8 cellular contexts compared by ENCODE assay signal in the genomic region with DNA sequence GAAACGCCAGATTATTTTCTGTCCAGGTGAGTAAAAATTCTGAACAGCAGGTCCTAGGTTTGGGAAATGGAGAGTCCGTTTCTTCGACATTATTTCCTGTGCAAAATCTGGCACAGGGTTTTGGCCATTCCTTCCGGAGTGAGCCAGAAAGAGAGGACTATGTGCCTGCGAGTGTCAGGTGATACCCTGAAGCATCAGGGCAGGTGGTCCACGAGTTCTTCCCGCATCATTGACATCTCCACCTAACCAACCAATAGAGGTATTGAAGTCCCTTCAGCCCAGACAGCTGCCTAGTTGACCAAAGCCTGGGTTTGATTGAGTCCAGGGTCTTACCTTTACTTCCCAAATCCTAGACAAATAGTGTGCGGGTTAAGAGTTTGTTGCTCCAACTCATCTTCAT. TPM values are rescaled to one million over a fixed set of nuclear protein-coding genes. Genes with fewer than 3 reads are reported as not detected.
DNase-seq lines count a peak whose midpoint lies in the region; ATAC-seq and TF ChIP-seq lines count a peak whose summit lies in the region.

No MANE protein-coding gene starts in this region.

- H3K27ac ChIP-seq in SJCRH30: no peak overlapping the region
- H3K27ac ChIP-seq in gastrocnemius medialis: peak overlapping the region; percentile 83 to 91 (median 89)

- no peak for TF ChIP-seq POLR2A in gastrocnemius medialis (IDR thresholded peaks at IDR 0.05)

- TF ChIP-seq CTCF in GM12865 (IDR thresholded peaks at IDR 0.05; ENCODE audit: insufficient read depth, low read depth, low read length, missing control alignments) (no peak), fibroblast of the aortic adventitia (IDR thresholded peaks at IDR 0.05; ENCODE audit: insufficient read depth, low read length) (no peak), gastrocnemius medialis (IDR thresholded peaks at IDR 0.05 in 4 of 5, conservative IDR thresholded peaks at IDR 0.05 in 1 of 5) (no peak)

- no peak for ATAC-seq in gastrocnemius medialis
- no peak for ATAC-seq in GM19397 (IDR thresholded peaks at IDR 0.05; ENCODE audit: unreplicated experiment)
- ATAC-seq in HG03460 (IDR thresholded peaks at IDR 0.05; ENCODE audit: unreplicated experiment): no peak

- H3K36me3 ChIP-seq in SJCRH30 (no peaks in the 10 kb centered on the region), gastrocnemius medialis (peaks cover 0 to 7% of the 10 kb centered on the region in 2 donors)

- H3K4me3 ChIP-seq in GM12865 (ENCODE audit: low read depth, low read length) (peak overlapping the region; percentile 73), SJCRH30 (peak overlapping the region; percentile 77), fibroblast of the aortic adventitia (ENCODE audit: low read depth, low read length) (peak overlapping the region; percentile 85), gastrocnemius medialis (peak overlapping the region; percentile 68 to 81 (median 80))

- in situ Hi-C loops in gastrocnemius medialis (cut with MboI; ENCODE audit: low sequenced_read_pairs in 4 of 4): no loop called here

- peak; percentile 10 for DNase-seq in GM12865 (ENCODE audit: low read depth)
- peak in 1 of 2 experiments; percentile 26 for DNase-seq in SJCRH30
- DNase-seq in fibroblast of the aortic adventitia (ENCODE audit: low read depth): no peak
- no peak for DNase-seq in gastrocnemius medialis
- no peak for DNase-seq in stimulated activated naive CD4-positive, alpha-beta T cell treated with Interleukin-2 at 50 U/mL for 16 hours (lab: John Stamatoyannopoulos, UW)
- no peak for DNase-seq in UCSD-AML1 (lab: John Stamatoyannopoulos, UW; ENCODE audit: unreplicated experiment)

- no peaks in the 10 kb centered on the region for H3K9me3 ChIP-seq in SJCRH30 (replicated peaks)
- no peaks in the 10 kb centered on the region for H3K9me3 ChIP-seq in gastrocnemius medialis

- H3K27me3 ChIP-seq in SJCRH30 (no peaks in the 10 kb centered on the region), gastrocnemius medialis (no peaks in the 10 kb centered on the region)

- intact Hi-C loops in gastrocnemius medialis (cut with DNase I; ENCODE audit: low total_unique reads): no loop called here

- 0 out of 2 replicates have a peak, but pooled peaks cover 3% of the 10 kb centered on the region for H3K4me1 ChIP-seq in SJCRH30
- peaks cover 17 to 27% of the 10 kb centered on the region in 2 donors for H3K4me1 ChIP-seq in gastrocnemius medialis

RNA-seq across cellular contexts. Expression of gene SNAP29, which starts 0.8 kb away (rescaled TPM):
- 15.5 and 17.7 TPM in 2 replicates for total RNA-seq in SJCRH30 (2014; rRNA removed; shearing (Covaris generic))
- total RNA-seq in fibroblast of the aortic adventitia (ENCODE audit: low replicate concordance): 10.6 and 15.5 TPM in 2 replicates
- total RNA-seq in gastrocnemius medialis: 10 to 100 TPM; 22.1 to 41.1 (median 28.7) TPM

RNA-seq across cellular contexts. Expression of gene PI4KA, which starts 1.0 kb away (rescaled TPM):
- 39.6 and 40.5 TPM in 2 replicates for total RNA-seq in SJCRH30 (2014; rRNA removed; shearing (Covaris generic))
- total RNA-seq in fibroblast of the aortic adventitia (ENCODE audit: low replicate concordance) (34.8 and 49.9 TPM in 2 replicates), gastrocnemius medialis (10 to 100 TPM; 40.1 to 59.7 (median 45.4) TPM)

RNA-seq across cellular contexts. Expression of gene CRKL, which starts 57.6 kb away (rescaled TPM):
- total RNA-seq in SJCRH30 (2014; rRNA removed; shearing (Covaris generic)): 81.7 and 85.6 TPM in 2 replicates
- total RNA-seq in fibroblast of the aortic adventitia (ENCODE audit: low replicate concordance) (35.0 and 44.7 TPM in 2 replicates), gastrocnemius medialis (100 to 1,000 TPM in 1 of 4 donors, 10 to 100 TPM in 3; 73.3 to 109 (median 84.7) TPM)
